In genomic region chr1:12149791-12150175, GRCh38 we compare ENCODE assay signal across 2 cellular contexts.
TF ChIP-seq lines count a peak whose summit lies in the region.

No MANE protein-coding gene starts in this region.

TF ChIP-seq in liver, 16 proteins besides CTCF, POLR2A, EP300 and RAD21 (continued from another document):
- TF ChIP-seq REST (IDR thresholded peaks at IDR 0.05) (no peak), FOXA2 (IDR thresholded peaks at IDR 0.05) (no peak), NR2F2 (IDR thresholded peaks at IDR 0.05) (no peak), JUND (IDR thresholded peaks at IDR 0.05) (no peak), HNF4A (conservative IDR thresholded peaks at IDR 0.05) (no peak), EGR1 (IDR thresholded peaks at IDR 0.05; ENCODE audit: low read depth in 2 of 2) (no peak), YY1 (IDR thresholded peaks at IDR 0.05) (no peak), HNF4G (IDR thresholded peaks at IDR 0.05) (no peak), GABPA (IDR thresholded peaks at IDR 0.05 in 1 of 2, conservative IDR thresholded peaks at IDR 0.05 in 1 of 2) (no peak), SP1 (IDR thresholded peaks at IDR 0.05) (no peak), TAF1 (conservative IDR thresholded peaks at IDR 0.05) (no peak)
- TF ChIP-seq, protein P1, sequence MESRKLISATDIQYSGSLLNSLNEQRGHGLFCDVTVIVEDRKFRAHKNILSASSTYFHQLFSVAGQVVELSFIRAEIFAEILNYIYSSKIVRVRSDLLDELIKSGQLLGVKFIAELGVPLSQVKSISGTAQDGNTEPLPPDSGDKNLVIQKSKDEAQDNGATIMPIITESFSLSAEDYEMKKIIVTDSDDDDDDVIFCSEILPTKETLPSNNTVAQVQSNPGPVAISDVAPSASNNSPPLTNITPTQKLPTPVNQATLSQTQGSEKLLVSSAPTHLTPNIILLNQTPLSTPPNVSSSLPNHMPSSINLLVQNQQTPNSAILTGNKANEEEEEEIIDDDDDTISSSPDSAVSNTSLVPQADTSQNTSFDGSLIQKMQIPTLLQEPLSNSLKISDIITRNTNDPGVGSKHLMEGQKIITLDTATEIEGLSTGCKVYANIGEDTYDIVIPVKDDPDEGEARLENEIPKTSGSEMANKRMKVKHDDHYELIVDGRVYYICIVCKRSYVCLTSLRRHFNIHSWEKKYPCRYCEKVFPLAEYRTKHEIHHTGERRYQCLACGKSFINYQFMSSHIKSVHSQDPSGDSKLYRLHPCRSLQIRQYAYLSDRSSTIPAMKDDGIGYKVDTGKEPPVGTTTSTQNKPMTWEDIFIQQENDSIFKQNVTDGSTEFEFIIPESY (IDR thresholded peaks at IDR 0.05): no peak
- TF ChIP-seq, protein P2, sequence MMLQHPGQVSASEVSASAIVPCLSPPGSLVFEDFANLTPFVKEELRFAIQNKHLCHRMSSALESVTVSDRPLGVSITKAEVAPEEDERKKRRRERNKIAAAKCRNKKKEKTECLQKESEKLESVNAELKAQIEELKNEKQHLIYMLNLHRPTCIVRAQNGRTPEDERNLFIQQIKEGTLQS (IDR thresholded peaks at IDR 0.05): no peak
TF ChIP-seq in liver: peak in this region for 0.

TF ChIP-seq in HepG2, 621 proteins besides CTCF, POLR2A, EP300 and RAD21:
- TF ChIP-seq ZNF275 (CRISPR knock-in tag; IDR thresholded peaks at IDR 0.05; ENCODE audit: borderline replicate concordance): no peak
- TF ChIP-seq, protein P3, sequence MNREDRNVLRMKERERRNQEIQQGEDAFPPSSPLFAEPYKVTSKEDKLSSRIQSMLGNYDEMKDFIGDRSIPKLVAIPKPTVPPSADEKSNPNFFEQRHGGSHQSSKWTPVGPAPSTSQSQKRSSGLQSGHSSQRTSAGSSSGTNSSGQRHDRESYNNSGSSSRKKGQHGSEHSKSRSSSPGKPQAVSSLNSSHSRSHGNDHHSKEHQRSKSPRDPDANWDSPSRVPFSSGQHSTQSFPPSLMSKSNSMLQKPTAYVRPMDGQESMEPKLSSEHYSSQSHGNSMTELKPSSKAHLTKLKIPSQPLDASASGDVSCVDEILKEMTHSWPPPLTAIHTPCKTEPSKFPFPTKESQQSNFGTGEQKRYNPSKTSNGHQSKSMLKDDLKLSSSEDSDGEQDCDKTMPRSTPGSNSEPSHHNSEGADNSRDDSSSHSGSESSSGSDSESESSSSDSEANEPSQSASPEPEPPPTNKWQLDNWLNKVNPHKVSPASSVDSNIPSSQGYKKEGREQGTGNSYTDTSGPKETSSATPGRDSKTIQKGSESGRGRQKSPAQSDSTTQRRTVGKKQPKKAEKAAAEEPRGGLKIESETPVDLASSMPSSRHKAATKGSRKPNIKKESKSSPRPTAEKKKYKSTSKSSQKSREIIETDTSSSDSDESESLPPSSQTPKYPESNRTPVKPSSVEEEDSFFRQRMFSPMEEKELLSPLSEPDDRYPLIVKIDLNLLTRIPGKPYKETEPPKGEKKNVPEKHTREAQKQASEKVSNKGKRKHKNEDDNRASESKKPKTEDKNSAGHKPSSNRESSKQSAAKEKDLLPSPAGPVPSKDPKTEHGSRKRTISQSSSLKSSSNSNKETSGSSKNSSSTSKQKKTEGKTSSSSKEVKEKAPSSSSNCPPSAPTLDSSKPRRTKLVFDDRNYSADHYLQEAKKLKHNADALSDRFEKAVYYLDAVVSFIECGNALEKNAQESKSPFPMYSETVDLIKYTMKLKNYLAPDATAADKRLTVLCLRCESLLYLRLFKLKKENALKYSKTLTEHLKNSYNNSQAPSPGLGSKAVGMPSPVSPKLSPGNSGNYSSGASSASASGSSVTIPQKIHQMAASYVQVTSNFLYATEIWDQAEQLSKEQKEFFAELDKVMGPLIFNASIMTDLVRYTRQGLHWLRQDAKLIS (CRISPR knock-in tag; IDR thresholded peaks at IDR 0.05): no peak
- no peak for TF ChIP-seq NPAS2 (CRISPR knock-in tag; IDR thresholded peaks at IDR 0.05; ENCODE audit: borderline replicate concordance)
- TF ChIP-seq FOXM1 (CRISPR knock-in tag; IDR thresholded peaks at IDR 0.05): no peak
- no peak for TF ChIP-seq HDAC2 (CRISPR knock-in tag; IDR thresholded peaks at IDR 0.05)
- TF ChIP-seq NCOA5 (CRISPR knock-in tag; IDR thresholded peaks at IDR 0.05): no peak
- no peak for TF ChIP-seq ZNF577 (CRISPR knock-in tag; IDR thresholded peaks at IDR 0.05; ENCODE audit: borderline replicate concordance, low read depth)
- TF ChIP-seq SNAI1 (CRISPR knock-in tag; IDR thresholded peaks at IDR 0.05; ENCODE audit: borderline replicate concordance): no peak
- TF ChIP-seq, protein P4, sequence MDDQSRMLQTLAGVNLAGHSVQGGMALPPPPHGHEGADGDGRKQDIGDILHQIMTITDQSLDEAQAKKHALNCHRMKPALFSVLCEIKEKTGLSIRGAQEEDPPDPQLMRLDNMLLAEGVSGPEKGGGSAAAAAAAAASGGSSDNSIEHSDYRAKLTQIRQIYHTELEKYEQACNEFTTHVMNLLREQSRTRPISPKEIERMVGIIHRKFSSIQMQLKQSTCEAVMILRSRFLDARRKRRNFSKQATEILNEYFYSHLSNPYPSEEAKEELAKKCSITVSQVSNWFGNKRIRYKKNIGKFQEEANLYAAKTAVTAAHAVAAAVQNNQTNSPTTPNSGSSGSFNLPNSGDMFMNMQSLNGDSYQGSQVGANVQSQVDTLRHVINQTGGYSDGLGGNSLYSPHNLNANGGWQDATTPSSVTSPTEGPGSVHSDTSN (CRISPR knock-in tag; IDR thresholded peaks at IDR 0.05; ENCODE audit: borderline replicate concordance): no peak
- TF ChIP-seq, protein P5, sequence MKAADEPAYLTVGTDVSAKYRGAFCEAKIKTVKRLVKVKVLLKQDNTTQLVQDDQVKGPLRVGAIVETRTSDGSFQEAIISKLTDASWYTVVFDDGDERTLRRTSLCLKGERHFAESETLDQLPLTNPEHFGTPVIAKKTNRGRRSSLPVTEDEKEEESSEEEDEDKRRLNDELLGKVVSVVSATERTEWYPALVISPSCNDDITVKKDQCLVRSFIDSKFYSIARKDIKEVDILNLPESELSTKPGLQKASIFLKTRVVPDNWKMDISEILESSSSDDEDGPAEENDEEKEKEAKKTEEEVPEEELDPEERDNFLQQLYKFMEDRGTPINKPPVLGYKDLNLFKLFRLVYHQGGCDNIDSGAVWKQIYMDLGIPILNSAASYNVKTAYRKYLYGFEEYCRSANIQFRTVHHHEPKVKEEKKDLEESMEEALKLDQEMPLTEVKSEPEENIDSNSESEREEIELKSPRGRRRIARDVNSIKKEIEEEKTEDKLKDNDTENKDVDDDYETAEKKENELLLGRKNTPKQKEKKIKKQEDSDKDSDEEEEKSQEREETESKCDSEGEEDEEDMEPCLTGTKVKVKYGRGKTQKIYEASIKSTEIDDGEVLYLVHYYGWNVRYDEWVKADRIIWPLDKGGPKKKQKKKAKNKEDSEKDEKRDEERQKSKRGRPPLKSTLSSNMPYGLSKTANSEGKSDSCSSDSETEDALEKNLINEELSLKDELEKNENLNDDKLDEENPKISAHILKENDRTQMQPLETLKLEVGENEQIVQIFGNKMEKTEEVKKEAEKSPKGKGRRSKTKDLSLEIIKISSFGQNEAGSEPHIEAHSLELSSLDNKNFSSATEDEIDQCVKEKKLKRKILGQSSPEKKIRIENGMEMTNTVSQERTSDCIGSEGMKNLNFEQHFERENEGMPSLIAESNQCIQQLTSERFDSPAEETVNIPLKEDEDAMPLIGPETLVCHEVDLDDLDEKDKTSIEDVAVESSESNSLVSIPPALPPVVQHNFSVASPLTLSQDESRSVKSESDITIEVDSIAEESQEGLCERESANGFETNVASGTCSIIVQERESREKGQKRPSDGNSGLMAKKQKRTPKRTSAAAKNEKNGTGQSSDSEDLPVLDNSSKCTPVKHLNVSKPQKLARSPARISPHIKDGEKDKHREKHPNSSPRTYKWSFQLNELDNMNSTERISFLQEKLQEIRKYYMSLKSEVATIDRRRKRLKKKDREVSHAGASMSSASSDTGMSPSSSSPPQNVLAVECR (CRISPR knock-in tag; IDR thresholded peaks at IDR 0.05; ENCODE audit: borderline replicate concordance): no peak
- no peak for TF ChIP-seq SOX6 (IDR thresholded peaks at IDR 0.05)
- no peak for TF ChIP-seq SOX6 (CRISPR knock-in tag; IDR thresholded peaks at IDR 0.05)
- TF ChIP-seq ZNF644 (CRISPR knock-in tag; IDR thresholded peaks at IDR 0.05; ENCODE audit: low read depth): no peak
- no peak for TF ChIP-seq KAT2B (IDR thresholded peaks at IDR 0.05; ENCODE audit: borderline replicate concordance, low read depth, low read length)
- no peak for TF ChIP-seq ZBTB14 (CRISPR knock-in tag; IDR thresholded peaks at IDR 0.05)
- TF ChIP-seq NCOA1 (CRISPR knock-in tag; IDR thresholded peaks at IDR 0.05): no peak
- no peak for TF ChIP-seq TARDBP (CRISPR knock-in tag; IDR thresholded peaks at IDR 0.05)
- TF ChIP-seq GATA4 (IDR thresholded peaks at IDR 0.05; ENCODE audit: borderline replicate concordance, low read depth): no peak
- TF ChIP-seq ZBTB2 (CRISPR knock-in tag; IDR thresholded peaks at IDR 0.05; ENCODE audit: low read depth): no peak
- TF ChIP-seq IKZF1 (IDR thresholded peaks at IDR 0.05): no peak
- TF ChIP-seq HNF1A (IDR thresholded peaks at IDR 0.05; ENCODE audit: low read depth): no peak
- no peak for TF ChIP-seq HNF1A (CRISPR knock-in tag; IDR thresholded peaks at IDR 0.05; ENCODE audit: borderline replicate concordance)
